Comparison of ENCODE assay signal across 29 cellular contexts in the genomic region with DNA sequence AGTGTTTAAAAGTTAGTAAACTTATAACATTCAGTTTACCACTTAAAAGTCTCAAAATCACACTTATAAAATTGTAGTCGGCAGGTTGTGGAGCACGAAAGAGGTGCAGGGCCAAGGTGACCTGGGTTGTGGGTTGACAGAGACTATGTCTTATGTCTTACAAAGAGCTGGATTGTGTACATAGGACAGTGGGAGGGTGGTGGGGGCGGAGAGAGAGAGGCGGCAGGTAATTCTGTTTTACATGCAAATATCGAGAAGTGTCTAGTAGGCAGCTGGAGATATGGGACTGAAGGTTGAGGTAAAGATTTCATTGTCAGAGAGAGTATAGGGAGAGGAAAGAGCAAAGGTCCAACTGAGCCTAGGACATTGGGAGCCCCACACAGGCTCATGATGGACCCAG.
"Had no signal": no experiment of that assay in that cellular context is flagged by ENCODE, and none has a peak within 500 bp of the region (broad histone marks: within the 10 kb centered on the region; RNA-seq: fewer than 3 reads in every experiment).

No MANE protein-coding gene starts in this region.

- H3K4me1 Mint-ChIP-seq: activated naive CD4-positive, alpha-beta T cell treated with anti-CD3 and anti-CD28 coated beads, Interleukin-2, amount 50 U/mL, for 24 hours; activated naive CD8-positive, alpha-beta T cell treated with anti-CD3 and anti-CD28 coated beads, Interleukin-2, amount 10 ng/mL, durations not matched to agents 7 days and 5 days; activated T-helper 17 cell treated with anti-CD3 and anti-CD28 coated beads, Interleukin-2, amount 50 U/mL, for 72 hours; T-cell had no signal

- H3K27ac ChIP-seq: ascending aorta, RWPE1, VCaP had no signal

- H3K4me3 ChIP-seq: ascending aorta had no signal

- H3K36me3 Mint-ChIP-seq: activated naive CD4-positive, alpha-beta T cell treated with anti-CD3 and anti-CD28 coated beads, Interleukin-2, amount 50 U/mL, for 24 hours; activated naive CD8-positive, alpha-beta T cell treated with anti-CD3 and anti-CD28 coated beads, Interleukin-2, amount 10 ng/mL, durations not matched to agents 7 days and 5 days; T-cell had no signal

- H3K27ac Mint-ChIP-seq: activated CD8-positive, alpha-beta T cell treated with anti-CD3 and anti-CD28 coated beads for 36 hours; activated naive CD4-positive, alpha-beta T cell treated with anti-CD3 and anti-CD28 coated beads, Interleukin-2, amount 50 U/mL, for 24 hours; activated naive CD8-positive, alpha-beta T cell treated with anti-CD3 and anti-CD28 coated beads, Interleukin-2, amount 10 ng/mL, durations not matched to agents 7 days and 5 days; activated T-cell treated with anti-CD3 and anti-CD28 coated beads, Interleukin-2, amount 50 U/mL, for 72 hours; activated T-helper 17 cell treated with anti-CD3 and anti-CD28 coated beads, Interleukin-2, amount 50 U/mL, for 72 hours; T-cell had no signal

- H3K27me3 Mint-ChIP-seq: activated naive CD4-positive, alpha-beta T cell treated with anti-CD3 and anti-CD28 coated beads, Interleukin-2, amount 50 U/mL, for 24 hours had no signal

- DNase-seq: activated CD4-positive, alpha-beta T cell treated with anti-CD3 and anti-CD28 coated beads for 1 hour; activated CD4-positive, alpha-beta T cell treated with anti-CD3 and anti-CD28 coated beads for 48 hours; activated CD4-positive, CD25-positive, alpha-beta regulatory T cell; activated CD8-positive, alpha-beta T cell treated with anti-CD3 and anti-CD28 coated beads for 36 hours; activated gamma-delta T cell; activated naive CD4-positive, alpha-beta T cell treated with Interleukin-2 at 50 U/mL for 16 hours; activated naive CD8-positive, alpha-beta T cell treated with anti-CD3 and anti-CD28 coated beads, Interleukin-2, amount 10 ng/mL, durations not matched to agents 7 days and 5 days; activated T-cell treated with anti-CD3 and anti-CD28 coated beads, Interleukin-2, amount 50 U/mL, for 1 hour; activated T-cell treated with anti-CD3 and anti-CD28 coated beads, Interleukin-2, amount 50 U/mL, for 72 hours; amygdala; NCI-H1105; NCI-H1417 treated with DMSO at 0.1 percent for 48 hours; NCI-H187 treated with DMSO at 0.1 percent for 48 hours; NCI-H2081; NCI-H2171 treated with DMSO at 0.1 percent for 48 hours; NCI-H2227 treated with DMSO at 0.1 percent for 48 hours; NCI-H446; NCI-H510A treated with DMSO at 0.1 percent for 48 hours; SIG-M5; T-cell; T-helper 2 cell; T-helper 9 cell had no signal

- H3K36me3 ChIP-seq: ascending aorta had no signal

- H3K4me1 ChIP-seq: ascending aorta had no signal

- H3K9me3 Mint-ChIP-seq: activated T-helper 17 cell treated with anti-CD3 and anti-CD28 coated beads, Interleukin-2, amount 50 U/mL, for 72 hours had no signal

- H3K9me3 ChIP-seq: ascending aorta had no signal

- ATAC-seq: activated CD8-positive, alpha-beta T cell treated with anti-CD3 and anti-CD28 coated beads for 36 hours; activated T-cell treated with anti-CD3 and anti-CD28 coated beads, Interleukin-2, amount 50 U/mL, for 72 hours; activated T-helper 17 cell treated with anti-CD3 and anti-CD28 coated beads, Interleukin-2, amount 50 U/mL, for 72 hours; Panc1; SK-N-SH treated with all-trans-retinoic acid at 6 μM for 48 hours; T-cell had no signal

- H3K4me3 Mint-ChIP-seq: activated CD8-positive, alpha-beta T cell treated with anti-CD3 and anti-CD28 coated beads for 36 hours; activated naive CD4-positive, alpha-beta T cell treated with anti-CD3 and anti-CD28 coated beads, Interleukin-2, amount 50 U/mL, for 24 hours; activated naive CD8-positive, alpha-beta T cell treated with anti-CD3 and anti-CD28 coated beads, Interleukin-2, amount 10 ng/mL, durations not matched to agents 7 days and 5 days; activated T-cell treated with anti-CD3 and anti-CD28 coated beads, Interleukin-2, amount 50 U/mL, for 72 hours; activated T-helper 17 cell treated with anti-CD3 and anti-CD28 coated beads, Interleukin-2, amount 50 U/mL, for 72 hours; T-cell had no signal

- H3K27me3 ChIP-seq: ascending aorta had no signal
